1 cellular context compared by ENCODE assay signal in genomic region chr2:74887961-74888670, GRCh38.
TF ChIP-seq lines count a peak whose summit lies in the region.

No MANE protein-coding gene starts in this region.

TF ChIP-seq in HepG2, 621 proteins besides CTCF, POLR2A, EP300 and RAD21 (continued from another document):
- TF ChIP-seq, protein P1, sequence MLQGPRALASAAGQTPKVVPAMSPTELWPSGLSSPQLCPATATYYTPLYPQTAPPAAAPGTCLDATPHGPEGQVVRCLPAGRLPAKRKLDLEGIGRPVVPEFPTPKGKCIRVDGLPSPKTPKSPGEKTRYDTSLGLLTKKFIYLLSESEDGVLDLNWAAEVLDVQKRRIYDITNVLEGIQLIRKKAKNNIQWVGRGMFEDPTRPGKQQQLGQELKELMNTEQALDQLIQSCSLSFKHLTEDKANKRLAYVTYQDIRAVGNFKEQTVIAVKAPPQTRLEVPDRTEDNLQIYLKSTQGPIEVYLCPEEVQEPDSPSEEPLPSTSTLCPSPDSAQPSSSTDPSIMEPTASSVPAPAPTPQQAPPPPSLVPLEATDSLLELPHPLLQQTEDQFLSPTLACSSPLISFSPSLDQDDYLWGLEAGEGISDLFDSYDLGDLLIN (CRISPR knock-in tag; IDR thresholded peaks at IDR 0.05; ENCODE audit: borderline replicate concordance) = no peak
- TF ChIP-seq TFAP4 (IDR thresholded peaks at IDR 0.05; ENCODE audit: borderline replicate concordance, low read depth) (no peak), RBM22 (optimal IDR thresholded peaks at IDR 0.05; ENCODE audit: low read length) (peak; percentile 5), PITX1 (CRISPR knock-in tag; IDR thresholded peaks at IDR 0.05) (no peak), MAF1 (CRISPR knock-in tag; IDR thresholded peaks at IDR 0.05; ENCODE audit: borderline replicate concordance) (no peak), LRRFIP1 (CRISPR knock-in tag; conservative IDR thresholded peaks at IDR 0.05) (no peak), ZNF619 (CRISPR knock-in tag; IDR thresholded peaks at IDR 0.05) (no peak), ZNF549 (CRISPR knock-in tag; IDR thresholded peaks at IDR 0.05) (no peak), ZNF317 (CRISPR knock-in tag; IDR thresholded peaks at IDR 0.05) (no peak), ZFX (CRISPR knock-in tag; IDR thresholded peaks at IDR 0.05; ENCODE audit: low read depth) (no peak), NCOA2 (CRISPR knock-in tag; IDR thresholded peaks at IDR 0.05) (no peak), BCL6 (CRISPR knock-in tag; IDR thresholded peaks at IDR 0.05) (no peak), SP5 (CRISPR knock-in tag; IDR thresholded peaks at IDR 0.05; ENCODE audit: borderline replicate concordance, low read depth) (no peak), POLR2G (IDR thresholded peaks at IDR 0.05; ENCODE audit: low read depth, low read length) (no peak; the same call in 1 of the 2 replicates), ZNF543 (CRISPR knock-in tag; IDR thresholded peaks at IDR 0.05) (no peak), IRF2 (CRISPR knock-in tag; IDR thresholded peaks at IDR 0.05) (no peak), SAP130 (CRISPR knock-in tag; IDR thresholded peaks at IDR 0.05; ENCODE audit: low read depth) (0 out of 2 replicates have a peak, but pooled peaks have one; percentile 20), HNF1B (CRISPR knock-in tag; IDR thresholded peaks at IDR 0.05) (no peak), ZNF180 (CRISPR knock-in tag; IDR thresholded peaks at IDR 0.05; ENCODE audit: borderline replicate concordance, low read depth) (no peak), KLF15 (CRISPR knock-in tag; IDR thresholded peaks at IDR 0.05; ENCODE audit: borderline replicate concordance) (no peak), RFX1 (IDR thresholded peaks at IDR 0.05) (no peak), MLLT10 (CRISPR knock-in tag; IDR thresholded peaks at IDR 0.05) (no peak), ZNF580 (CRISPR knock-in tag; IDR thresholded peaks at IDR 0.05; ENCODE audit: borderline replicate concordance, low read depth) (no peak), MEIS1 (CRISPR knock-in tag; IDR thresholded peaks at IDR 0.05; ENCODE audit: borderline replicate concordance) (no peak), FOSL2 (CRISPR knock-in tag; IDR thresholded peaks at IDR 0.05) (0 out of 2 replicates have a peak, but pooled peaks have one; percentile 31)
